In the genomic region with DNA sequence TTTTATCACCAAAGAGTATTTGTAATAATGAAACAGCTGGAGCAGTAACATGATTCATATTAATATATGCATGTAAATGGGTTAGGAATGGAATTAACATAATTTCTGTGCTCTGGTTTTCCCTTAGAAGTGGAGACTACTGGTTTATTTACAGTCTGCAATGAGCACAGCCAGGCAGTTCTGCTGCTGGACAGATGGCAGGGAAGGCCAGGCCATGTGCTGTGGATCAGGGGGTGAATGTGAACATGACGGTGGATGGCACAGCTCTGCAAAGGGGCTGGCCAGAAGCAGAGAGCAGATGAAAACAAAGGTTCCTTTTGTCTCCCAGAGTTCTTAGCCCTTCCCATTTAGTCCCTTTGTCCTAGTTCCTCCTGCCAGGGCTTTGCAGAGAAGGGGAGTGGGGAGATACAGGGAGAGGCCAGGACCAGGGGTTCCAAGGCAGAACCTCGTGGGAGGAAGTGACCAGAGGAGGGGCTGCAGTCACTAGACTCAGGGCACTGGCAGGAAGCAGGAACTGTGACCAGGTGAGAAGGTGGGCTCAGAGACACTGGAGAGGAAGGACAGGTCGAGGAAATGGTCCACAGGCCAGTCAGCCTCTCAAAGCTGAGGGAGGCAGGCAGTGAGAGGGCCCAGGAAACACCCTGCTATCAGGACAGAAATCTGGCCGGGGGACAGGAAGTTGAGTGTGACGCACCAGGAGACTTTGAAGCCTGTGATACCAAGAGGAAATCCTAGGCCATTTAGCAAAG, we compare ENCODE assay signal across 9 cellular contexts.
DNase-seq lines count a peak whose midpoint lies in the region; ATAC-seq and TF ChIP-seq lines count a peak whose summit lies in the region.
"Had no signal": no experiment of that assay in that cellular context is flagged by ENCODE, and none has a peak within 500 bp of the region (broad histone marks: within the 10 kb centered on the region; RNA-seq: fewer than 3 reads in every experiment).

No MANE protein-coding gene starts in this region.

- H3K14ac ChIP-seq in neuronal stem cell (ENCODE audit: low read length): no peak overlapping the region

- in situ Hi-C loops in mammary epithelial cell (cut with MboI; ENCODE audit: low sequenced_read_pairs in 2 of 2): no loop called here

- no peak for ATAC-seq in CD4-positive, alpha-beta T cell (ENCODE audit: poor library complexity)
- ATAC-seq in left lobe of liver: no peak

- no peak overlapping the region for H3K4me3 Mint-ChIP-seq in CD4-positive, alpha-beta T cell

- H2BK15ac ChIP-seq in neuronal stem cell (ENCODE audit: low read length): peak overlapping the region; percentile 59

- H2BK12ac ChIP-seq in neuronal stem cell (ENCODE audit: low read length): no peak overlapping the region

- H3K27me3 ChIP-seq in mammary epithelial cell (ENCODE audit: insufficient read depth, low read length) (no peaks in the 10 kb centered on the region), neuronal stem cell (ENCODE audit: control insufficient read depth in 3 of 3, insufficient read depth in 3 of 3, low read depth in 1 of 3, low read length in 3 of 3) (no peaks in the 10 kb centered on the region)
- no peaks in the 10 kb centered on the region for H3K27me3 ChIP-seq in CD4-positive, alpha-beta T cell (ENCODE audit: control insufficient read depth, insufficient read depth, low read length)

- H3K27ac ChIP-seq in mammary epithelial cell (ENCODE audit: insufficient read depth, low read depth, low read length) (no peak overlapping the region), neuronal stem cell (replicated peaks; ENCODE audit: low read length) (no peak overlapping the region)
- H3K27ac ChIP-seq in CD4-positive, alpha-beta T cell (ENCODE audit: low read depth, low read length): no peak overlapping the region
- H3K27ac ChIP-seq: VCaP had no signal

- 64% methylated on average over 4 of the region's 5 CpGs for WGBS in mammary epithelial cell (ENCODE audit: low coverage, missing lambda C conversion rate)
- no CpG with 5 or more reads among the region's 5 CpGs for WGBS in neuronal stem cell (ENCODE audit: extremely low coverage in 2 of 2, insufficient read length in 2 of 2, insufficient replicate concordance in 1 of 2), 2 donors

- no peaks in the 10 kb centered on the region for H3K9me3 Mint-ChIP-seq in CD4-positive, alpha-beta T cell

- H3K27ac Mint-ChIP-seq in CD4-positive, alpha-beta T cell: no peak overlapping the region

- H3K9ac ChIP-seq in mammary epithelial cell (ENCODE audit: insufficient read depth, low read length) (no peak overlapping the region), neuronal stem cell (ENCODE audit: low read depth, low read length, poor library complexity) (no peak overlapping the region)

- dilution Hi-C loops in mammary epithelial cell (cut with HindIII; ENCODE audit: low sequenced_read_pairs): no loop called here

- peak overlapping the region; percentile 63 for H3K18ac ChIP-seq in neuronal stem cell (ENCODE audit: low read length)

- H3K36me3 ChIP-seq in mammary epithelial cell (ENCODE audit: insufficient read depth, low read length) (no peaks in the 10 kb centered on the region), neuronal stem cell (replicated peaks in 1 of 2; ENCODE audit: control insufficient read depth in 2 of 2, insufficient read depth in 2 of 2, low read length in 2 of 2) (no peaks in the 10 kb centered on the region)

- H3K79me1 ChIP-seq in neuronal stem cell (ENCODE audit: low read depth, low read length): no peaks in the 10 kb centered on the region

- H3K4me2 ChIP-seq in mammary epithelial cell (ENCODE audit: insufficient read depth, low read depth, low read length) (no peak overlapping the region), neuronal stem cell (ENCODE audit: insufficient read depth, low read length, poor library complexity, severe bottlenecking) (no peak overlapping the region)

- intact Hi-C loops in mammary epithelial cell (cut with micrococcal nuclease): no loop called here
- intact Hi-C loops in CD4-positive, alpha-beta T cell (cut with DNase I, micrococcal nuclease): no loop called here

- CTCF ChIA-PET in mammary epithelial cell (lab: Charles Lee; ENCODE audit: low non-redundant PET): no interaction called here
- CTCF ChIA-PET in CD4-positive, alpha-beta T cell (lab: Charles Lee): no interaction called here

- no peak overlapping the region for H4K91ac ChIP-seq in neuronal stem cell (ENCODE audit: low read depth, low read length, poor library complexity)

- H3K9me3 ChIP-seq in mammary epithelial cell (replicated peaks; ENCODE audit: insufficient read depth, low read length): no peaks in the 10 kb centered on the region
- no peaks in the 10 kb centered on the region for H3K9me3 ChIP-seq in neuronal stem cell (replicated peaks in 1 of 2; ENCODE audit: control insufficient read depth in 2 of 2, insufficient read depth in 1 of 2, low read depth in 1 of 2, low read length in 2 of 2)
- H3K9me3 ChIP-seq in CD4-positive, alpha-beta T cell (ENCODE audit: control insufficient read depth, low read length): no peaks in the 10 kb centered on the region

- no peak overlapping the region for H3K4me3 ChIP-seq in mammary epithelial cell (replicated peaks in 1 of 3; ENCODE audit: insufficient read depth in 1 of 3, low read depth in 2 of 3, low read length in 3 of 3)
- H3K4me3 ChIP-seq in neuronal stem cell (ENCODE audit: low read length in 2 of 2): no peak overlapping the region

- no TSS peak for BruUV-seq in mammary epithelial cell (replicated peaks; lab: Mats Ljungman, UMichigan)

- H3K36me3 Mint-ChIP-seq in CD4-positive, alpha-beta T cell (ENCODE audit: low read depth): no peaks in the 10 kb centered on the region

- POLR2A ChIA-PET in CD4-positive, alpha-beta T cell (lab: Charles Lee): no interaction called here

- no peaks in the 10 kb centered on the region for H3K27me3 Mint-ChIP-seq in CD4-positive, alpha-beta T cell

- no peak overlapping the region for H2BK5ac ChIP-seq in neuronal stem cell (ENCODE audit: low read length)

- peak; percentile 52 for DNase-seq in ELR (ENCODE audit: low read depth)
- DNase-seq in NCI-H2171 (lab: John Stamatoyannopoulos, UW): peak; percentile 86
- DNase-seq in mammary epithelial cell: no peak
- peak; percentile 17 for DNase-seq in neuronal stem cell (ENCODE audit: low spot score)
- no peak for DNase-seq in CD4-positive, alpha-beta T cell
- no peak for DNase-seq in NCI-H2196 treated with DMSO at 0.1 percent for 48 hours (lab: John Stamatoyannopoulos, UW; ENCODE audit: unreplicated experiment)
- DNase-seq in left lobe of liver (ENCODE audit: low spot score): no peak
- DNase-seq in NOMO-1 treated with dmso at 0.1 percent for 144 hours (lab: John Stamatoyannopoulos, UW; ENCODE audit: unreplicated experiment): no peak

- no peak for TF ChIP-seq CTCF in mammary epithelial cell (conservative IDR thresholded peaks at IDR 0.05 in 1 of 2, IDR thresholded peaks at IDR 0.05 in 1 of 2; ENCODE audit: extremely low read depth in 1 of 2, insufficient read depth in 1 of 2, low read depth in 1 of 2, low read length in 2 of 2)
- TF ChIP-seq CTCF in CD4-positive, alpha-beta T cell (IDR thresholded peaks at IDR 0.05): no peak

- H2AFZ ChIP-seq in mammary epithelial cell (ENCODE audit: low read depth, low read length): peak overlapping the region; percentile 81
- peak overlapping the region; percentile 54 for H2AFZ ChIP-seq in neuronal stem cell (ENCODE audit: low read length)

- H2BK120ac ChIP-seq in neuronal stem cell (ENCODE audit: low read depth, low read length): no peak overlapping the region

- no peaks in the 10 kb centered on the region for H3K79me2 ChIP-seq in mammary epithelial cell (ENCODE audit: insufficient read depth, low read length)

- no peaks in the 10 kb centered on the region for H4K20me1 ChIP-seq in mammary epithelial cell (ENCODE audit: insufficient read depth, low read length)

- peaks cover 6% of the 10 kb centered on the region for H3K4me1 Mint-ChIP-seq in CD4-positive, alpha-beta T cell (ENCODE audit: low read depth)

- H4K8ac ChIP-seq in neuronal stem cell (ENCODE audit: low read depth, low read length): peak overlapping the region; percentile 89

- no peak overlapping the region for H3K23ac ChIP-seq in neuronal stem cell (ENCODE audit: low read depth, low read length, poor library complexity)

- H3K4me1 ChIP-seq in mammary epithelial cell (ENCODE audit: insufficient read depth, low read length) (peaks cover 6% of the 10 kb centered on the region), neuronal stem cell (ENCODE audit: control insufficient read depth in 2 of 2, insufficient read depth in 1 of 2, low read depth in 1 of 2, low read length in 2 of 2) (peaks cover 0 to 6% of the 10 kb centered on the region in 2 donors)

- H3K4ac ChIP-seq in neuronal stem cell (ENCODE audit: low read length): no peak overlapping the region

- H2AK5ac ChIP-seq in neuronal stem cell (ENCODE audit: low read depth, low read length): no peak overlapping the region

Comparison
In these comparisons a context has a peak if more than half of its experiments do, and no peak if none do; other contexts are left out.
1. DNase-seq: peak in ELR (single experiment), NCI-H2171 (single experiment) and neuronal stem cell (single experiment); none in mammary epithelial cell (single experiment), CD4-positive, alpha-beta T cell (0 of 10), NCI-H2196 treated with DMSO at 0.1 percent for 48 hours (single experiment), left lobe of liver (single experiment) and NOMO-1 treated with dmso at 0.1 percent for 144 hours (single experiment).